In the genomic region with DNA sequence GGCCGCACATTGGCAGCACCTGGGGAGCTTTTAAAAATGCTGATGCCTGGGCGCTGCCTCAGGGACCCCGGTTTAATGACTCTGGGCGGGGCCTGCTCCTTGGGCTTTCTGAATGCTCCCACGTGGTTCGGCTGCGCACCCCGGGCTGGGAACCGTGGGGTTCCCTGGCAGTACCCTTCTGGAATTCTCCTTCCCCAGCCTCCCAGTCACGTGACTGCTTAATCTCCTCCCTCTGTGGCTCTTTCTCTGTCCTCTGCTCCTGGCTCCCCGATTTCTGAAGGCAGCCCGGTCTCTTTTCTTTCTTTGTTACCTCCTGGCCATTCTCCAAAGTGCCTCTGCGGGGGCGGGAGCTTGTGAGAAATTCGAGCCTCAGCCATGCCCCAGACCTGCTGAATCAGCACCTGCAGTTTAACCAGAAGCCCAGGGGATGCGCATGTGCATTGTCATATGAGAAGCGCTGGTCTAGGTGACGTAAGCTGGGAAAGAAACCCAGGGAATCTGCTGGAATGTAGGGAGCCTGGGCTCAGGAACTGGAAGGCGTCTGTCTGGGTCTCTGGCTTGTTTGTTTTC, we compare ENCODE assay signal across 9 cellular contexts.
DNase-seq lines count a peak whose midpoint lies in the region; ATAC-seq lines count a peak whose summit lies in the region.
"Had no signal": no experiment of that assay in that cellular context is flagged by ENCODE, and none has a peak within 500 bp of the region (broad histone marks: within the 10 kb centered on the region; RNA-seq: fewer than 3 reads in every experiment).

No MANE protein-coding gene starts in this region.

- DNase-seq in HK-2 (ENCODE audit: unreplicated experiment) (peak; percentile 80), amniotic epithelial cell (ENCODE audit: low read depth) (peak; percentile 91), iPS DF 19.7 (ENCODE audit: low read depth, low spot score) (peak; percentile 59), smooth muscle cell of the brain vasculature (ENCODE audit: low read depth, low spot score) (peak; percentile 81), 8988T (no peak)
- DNase-seq: activated CD8-positive, alpha-beta T cell treated with anti-CD3 and anti-CD28 coated beads, Interleukin-2, amount 10 ng/mL, durations not matched to agents 7 days and 5 days had no signal

- ATAC-seq in GM18498 (IDR thresholded peaks at IDR 0.05; ENCODE audit: unreplicated experiment) (no peak), HG02678 (IDR thresholded peaks at IDR 0.05; ENCODE audit: unreplicated experiment) (no peak), GM19395 (IDR thresholded peaks at IDR 0.05; ENCODE audit: unreplicated experiment) (no peak)
- ATAC-seq: activated CD8-positive, alpha-beta T cell treated with anti-CD3 and anti-CD28 coated beads, Interleukin-2, amount 10 ng/mL, durations not matched to agents 7 days and 5 days had no signal
